In genomic region chr1:2314297-2314802, GRCh38 we compare ENCODE assay signal across 8 cellular contexts.
DNase-seq lines count a peak whose midpoint lies in the region; ATAC-seq and TF ChIP-seq lines count a peak whose summit lies in the region.

No MANE protein-coding gene starts in this region.

- H3K27me3 ChIP-seq in SJSA1 (replicated peaks) = no peaks in the 10 kb centered on the region

- H3K4me3 Mint-ChIP-seq in naive B cell = peak overlapping the region; percentile 49 to 79 (median 57)

- ATAC-seq in naive B cell (ENCODE audit: low read depth in 2 of 2) (peak; percentile 17 to 22), HG02870 (IDR thresholded peaks at IDR 0.05; ENCODE audit: unreplicated experiment) (no peak)

- peak overlapping the region in 4 of 6 donors; percentile 33 to 95 (median 90) for H3K27ac Mint-ChIP-seq in naive B cell

- TF ChIP-seq CTCF in GM10266 (IDR thresholded peaks at IDR 0.05; ENCODE audit: control insufficient read depth, insufficient read depth, low read depth, missing control alignments) = no peak

- H3K4me1 Mint-ChIP-seq in naive B cell = peaks cover 23 to 32% (median 28%) of the 10 kb centered on the region in 3 donors

- no peaks in the 10 kb centered on the region for H3K27me3 Mint-ChIP-seq in naive B cell

- H3K4me3 ChIP-seq in SJSA1 = peak overlapping the region; percentile 56

- peaks cover 12% of the 10 kb centered on the region for H3K36me3 ChIP-seq in SJSA1

- peaks cover 39% of the 10 kb centered on the region for H3K4me1 ChIP-seq in SJSA1 (replicated peaks)

- DNase-seq in NCI-H345 (lab: John Stamatoyannopoulos, UW) = peak; percentile 30
- DNase-seq in NCI-H345 treated with DMSO at 0.1 percent for 48 hours (lab: John Stamatoyannopoulos, UW; ENCODE audit: unreplicated experiment) = no peak
- DNase-seq in SJSA1 (ENCODE audit: low read depth in 1 of 2, low spot score in 2 of 2) = peak; percentile 74 to 91
- peak; percentile 49 for DNase-seq in fibroblast of gingiva (ENCODE audit: low read depth)
- no peak for DNase-seq in naive B cell
- DNase-seq in medulla oblongata (ENCODE audit: extremely low spot score) = no peak
- DNase-seq in GM10266 (ENCODE audit: extremely low spot score) = no peak

- no peaks in the 10 kb centered on the region for H3K9me3 Mint-ChIP-seq in naive B cell

- H3K36me3 Mint-ChIP-seq in naive B cell = no peaks in the 10 kb centered on the region

- peak overlapping the region; percentile 91 for H3K27ac ChIP-seq in SJSA1

- H3K9me3 ChIP-seq in SJSA1 (replicated peaks) = no peaks in the 10 kb centered on the region

Comparison
In these comparisons a context has a peak if more than half of its experiments do, and no peak if none do; other contexts are left out.
1. DNase-seq: peak in NCI-H345 (single experiment), SJSA1 (2 of 2) and fibroblast of gingiva (single experiment); none in NCI-H345 treated with DMSO at 0.1 percent for 48 hours (single experiment), naive B cell (single experiment), medulla oblongata (single experiment) and GM10266 (single experiment).